ENCODE assay signal across 19 cellular contexts in genomic region chr17:40463122-40463550, GRCh38. TPM values are rescaled to one million over a fixed set of nuclear protein-coding genes. Genes with fewer than 3 reads are reported as not detected.
DNase-seq lines count a peak whose midpoint lies in the region; ATAC-seq and TF ChIP-seq lines count a peak whose summit lies in the region.
"Had no signal": no experiment of that assay in that cellular context is flagged by ENCODE, and none has a peak within 500 bp of the region (broad histone marks: within the 10 kb centered on the region; RNA-seq: fewer than 3 reads in every experiment).

No MANE protein-coding gene starts in this region.

- no peak for TF ChIP-seq POLR2A in breast epithelium (IDR thresholded peaks at IDR 0.05)
- TF ChIP-seq POLR2A in gastroesophageal sphincter (IDR thresholded peaks at IDR 0.05) = no peak
- no peak for TF ChIP-seq POLR2A in transverse colon (IDR thresholded peaks at IDR 0.05)

- DNase-seq in breast epithelium (ENCODE audit: low spot score in 2 of 2) = no peak
- no peak for DNase-seq in mammary epithelial cell
- DNase-seq in transverse colon = no peak
- no peak for DNase-seq in nucleus accumbens (lab: John Stamatoyannopoulos, UW)
- no peak for DNase-seq in NCI-H510A treated with DMSO at 0.1 percent for 48 hours (lab: John Stamatoyannopoulos, UW)
- DNase-seq in NCI-H2196 (lab: John Stamatoyannopoulos, UW; ENCODE audit: unreplicated experiment) = no peak
- DNase-seq: 8988T; activated CD4-positive, alpha-beta T cell treated with anti-CD3 and anti-CD28 coated beads, Interleukin-2, amount 50 U/mL, for 48 hours; activated T-cell treated with anti-CD3 and anti-CD28 coated beads, Interleukin-2, amount 50 U/mL, for 48 hours; CD4-positive, alpha-beta T cell; colonic mucosa; EL; NK-92 treated with Interleukin-12 subunit alpha and Interleukin-12 subunit beta, amount 100 ng/mL, for 24 hours; SHP77 treated with DMSO at 0.1 percent for 48 hours; stimulated activated CD4-positive, alpha-beta T cell treated with anti-CD3 and anti-CD28 coated beads, Interleukin-2, amount 100 ng/mL, for 48 hours had no signal

- peak overlapping the region; percentile 92 to 96 (median 95) for H3K27ac Mint-ChIP-seq in nephron
- H3K27ac Mint-ChIP-seq: CD4-positive, alpha-beta T cell had no signal

- CTCF ChIA-PET in mammary epithelial cell (lab: Charles Lee; ENCODE audit: low non-redundant PET) = no interaction called here

- no peak overlapping the region for H3K9ac ChIP-seq in mammary epithelial cell (ENCODE audit: insufficient read depth, low read length)

- H3K4me1 ChIP-seq in breast epithelium (peaks cover 0 to 4% of the 10 kb centered on the region in 2 donors), mammary epithelial cell (ENCODE audit: insufficient read depth, low read length) (peaks cover 2% of the 10 kb centered on the region), gastroesophageal sphincter (peaks cover 3 to 59% (median 45%) of the 10 kb centered on the region in 3 donors), transverse colon (peaks cover 19 to 37% (median 28%) of the 10 kb centered on the region in 4 donors)
- H3K4me1 ChIP-seq: colonic mucosa had no signal

- WGBS in mammary epithelial cell (ENCODE audit: low coverage, missing lambda C conversion rate) = 85% methylated on average over 10 of the region's 11 CpGs
- 15% methylated on average over 4 of the region's 11 CpGs; no CpG with 5 or more reads in 1 of the 2 donors for WGBS in gastroesophageal sphincter (ENCODE audit: low coverage in 1 of 2), 2 donors
- WGBS in transverse colon (ENCODE audit: low coverage in 1 of 2), 2 donors = 53 to 54% methylated on average over 3 to 11 of the region's 11 CpGs

- H3K27me3 ChIP-seq in breast epithelium (no peaks in the 10 kb centered on the region), mammary epithelial cell (ENCODE audit: insufficient read depth, low read length) (no peaks in the 10 kb centered on the region), gastroesophageal sphincter (no peaks in the 10 kb centered on the region), transverse colon (no peaks in the 10 kb centered on the region)
- H3K27me3 ChIP-seq: adrenal gland, colonic mucosa had no signal

- H2AFZ ChIP-seq in mammary epithelial cell (ENCODE audit: low read depth, low read length) = no peak overlapping the region

- no peaks in the 10 kb centered on the region for H3K79me2 ChIP-seq in mammary epithelial cell (ENCODE audit: insufficient read depth, low read length)

- H3K36me3 ChIP-seq in breast epithelium (no peaks in the 10 kb centered on the region), mammary epithelial cell (ENCODE audit: insufficient read depth, low read length) (no peaks in the 10 kb centered on the region), gastroesophageal sphincter (no peaks in the 10 kb centered on the region), transverse colon (no peaks in the 10 kb centered on the region)
- H3K36me3 ChIP-seq: colonic mucosa had no signal

- H3K4me1 Mint-ChIP-seq in nephron = peaks cover 70% of the 10 kb centered on the region

- no TSS peak for BruUV-seq in mammary epithelial cell (replicated peaks; lab: Mats Ljungman, UMichigan)

- dilution Hi-C loops in mammary epithelial cell (cut with HindIII; ENCODE audit: low sequenced_read_pairs) = loop anchor here (5.0 kb wide), 2 partner anchors 36 to 81 kb away; no protein-coding TSS in a partner anchor

- no peak overlapping the region for H3K4me2 ChIP-seq in mammary epithelial cell (ENCODE audit: insufficient read depth, low read depth, low read length)

- in situ Hi-C loops in mammary epithelial cell (cut with MboI; ENCODE audit: low sequenced_read_pairs in 2 of 2) = no loop called here
- in situ Hi-C loops in transverse colon (cut with MboI; ENCODE audit: low pct_ligation_motif_present in 1 of 4, low pct_unique_long_range_greater_than_20kb in 1 of 4, low sequenced_read_pairs in 3 of 4) = no loop called here

- peak overlapping the region; percentile 50 to 80 for H3K27ac ChIP-seq in breast epithelium
- no peak overlapping the region for H3K27ac ChIP-seq in mammary epithelial cell (ENCODE audit: insufficient read depth, low read depth, low read length)
- H3K27ac ChIP-seq in gastroesophageal sphincter = peak overlapping the region in 3 of 4 donors; percentile 83 to 98 (median 96)
- H3K27ac ChIP-seq in transverse colon = peak overlapping the region; percentile 3 to 83 (median 56)
- H3K27ac ChIP-seq: colonic mucosa had no signal

- intact Hi-C loops in breast epithelium (cut with DNase I; ENCODE audit: low total_unique reads) = no loop called here
- intact Hi-C loops in mammary epithelial cell (cut with micrococcal nuclease) = no loop called here
- intact Hi-C loops in transverse colon (cut with DNase I; ENCODE audit: low total_unique reads) = no loop called here

- TF ChIP-seq CTCF in breast epithelium (IDR thresholded peaks at IDR 0.05) (no peak), mammary epithelial cell (conservative IDR thresholded peaks at IDR 0.05 in 1 of 2, IDR thresholded peaks at IDR 0.05 in 1 of 2; ENCODE audit: extremely low read depth in 1 of 2, insufficient read depth in 1 of 2, low read depth in 1 of 2, low read length in 2 of 2) (no peak), gastroesophageal sphincter (IDR thresholded peaks at IDR 0.05) (no peak), nephron (IDR thresholded peaks at IDR 0.05; ENCODE audit: unreplicated experiment in 3 of 3) (no peak), transverse colon (IDR thresholded peaks at IDR 0.05) (no peak)

- no peaks in the 10 kb centered on the region for H3K9me3 Mint-ChIP-seq in nephron
- H3K9me3 Mint-ChIP-seq: CD4-positive, alpha-beta T cell had no signal

- ATAC-seq in gastroesophageal sphincter = peak; percentile 7
- ATAC-seq: GM12878 had no signal

- H3K4me3 Mint-ChIP-seq in nephron = peak overlapping the region in 2 of 3 experiments; percentile 9 to 20
- H3K4me3 Mint-ChIP-seq: CD4-positive, alpha-beta T cell had no signal

- H3K9me3 ChIP-seq in breast epithelium (no peaks in the 10 kb centered on the region), mammary epithelial cell (replicated peaks; ENCODE audit: insufficient read depth, low read length) (no peaks in the 10 kb centered on the region), gastroesophageal sphincter (no peaks in the 10 kb centered on the region), transverse colon (no peaks in the 10 kb centered on the region)
- H3K9me3 ChIP-seq: adrenal gland, colonic mucosa had no signal

- H4K20me1 ChIP-seq in mammary epithelial cell (ENCODE audit: insufficient read depth, low read length) = no peaks in the 10 kb centered on the region

- no peak overlapping the region for H3K4me3 ChIP-seq in breast epithelium
- H3K4me3 ChIP-seq in mammary epithelial cell (replicated peaks in 1 of 3; ENCODE audit: insufficient read depth in 1 of 3, low read depth in 2 of 3, low read length in 3 of 3) = no peak overlapping the region
- H3K4me3 ChIP-seq in gastroesophageal sphincter = no peak overlapping the region
- no peak overlapping the region for H3K4me3 ChIP-seq in transverse colon
- H3K4me3 ChIP-seq: adrenal gland, colonic mucosa, GM12878 had no signal

- TF ChIP-seq EP300 in gastroesophageal sphincter (IDR thresholded peaks at IDR 0.05) (no peak), transverse colon (IDR thresholded peaks at IDR 0.05; ENCODE audit: low read depth) (no peak)

- no peaks in the 10 kb centered on the region for H3K36me3 Mint-ChIP-seq in nephron (ENCODE audit: low read depth)

- H3K27me3 Mint-ChIP-seq in nephron (ENCODE audit: low read depth) = peaks cover 12% of the 10 kb centered on the region
- H3K27me3 Mint-ChIP-seq: CD4-positive, alpha-beta T cell had no signal

RNA-seq across cellular contexts. Expression of gene IGFBP4, which starts 19.9 kb away (rescaled TPM):
- total RNA-seq in breast epithelium (100 to 1,000 TPM; 191 to 893 (median 278) TPM), mammary epithelial cell (10 to 100 TPM; 13.0 to 34.5 TPM), gastroesophageal sphincter (100 to 1,000 TPM; 209 to 428 (median 281) TPM), transverse colon (100 to 1,000 TPM in 3 of 4 donors, 10 to 100 TPM in 1; 98.4 to 302 (median 166) TPM)
- polyA plus RNA-seq in mammary epithelial cell = 28.5 TPM
- polyA minus RNA-seq in mammary epithelial cell = 62.7 TPM

RNA-seq across cellular contexts. Expression of gene TNS4, which starts 38.3 kb away (rescaled TPM):
- total RNA-seq in breast epithelium (10 to 100 TPM in 2 of 3 donors, not detected in 1; 30.5 to 52.2 TPM), mammary epithelial cell (100 to 1,000 TPM; 170 to 608 TPM), gastroesophageal sphincter (1 to 10 TPM in 1 of 4 donors, not detected in 3; 2.2 TPM), transverse colon (1 to 10 TPM in 3 of 4 donors, not detected in 1; 1.2 to 4.2 (median 2.5) TPM)
- polyA plus RNA-seq in mammary epithelial cell = 120 TPM
- 1,186 TPM for polyA minus RNA-seq in mammary epithelial cell

RNA-seq across cellular contexts. Expression of gene TOP2A, which starts 45.4 kb away (rescaled TPM):
- total RNA-seq in breast epithelium (1 to 10 TPM; 2.0 to 6.4 (median 2.5) TPM), mammary epithelial cell (10 to 100 TPM in 1 of 2 donors, 1 to 10 TPM in 1; 3.2 to 93.3 TPM), gastroesophageal sphincter (1 to 10 TPM in 1 of 4 donors, under 1 TPM in 3; 0.40 to 4.3 (median 0.79) TPM), transverse colon (10 to 100 TPM in 1 of 4 donors, 1 to 10 TPM in 2, under 1 TPM in 1; 0.37 to 25.5 (median 7.5) TPM)
- polyA plus RNA-seq in mammary epithelial cell = 52.6 TPM
- polyA minus RNA-seq in mammary epithelial cell = 32.4 TPM
